In genomic region chr17:16352838-16353701, GRCh38 we compare ENCODE assay signal across 9 cellular contexts. TPM values are rescaled to one million over a fixed set of nuclear protein-coding genes. Genes with fewer than 3 reads are reported as not detected.
DNase-seq lines count a peak whose midpoint lies in the region; ATAC-seq lines count a peak whose summit lies in the region.
"Had no signal": no experiment of that assay in that cellular context is flagged by ENCODE, and none has a peak within 500 bp of the region (broad histone marks: within the 10 kb centered on the region; RNA-seq: fewer than 3 reads in every experiment).

Gene CENPV (minus strand): TSS chr17:16353469. CDS start chr17:16353436, 33 bp downstream.

- ATAC-seq in HG02884 (IDR thresholded peaks at IDR 0.05; ENCODE audit: unreplicated experiment) = peak; percentile 60

- peak within 1 kb of the TSS; percentile 76 for H3K4me3 ChIP-seq in effector memory CD4-positive, alpha-beta T cell (ENCODE audit: insufficient read depth, low read depth, low read length, poor library complexity, severe bottlenecking)
- peak within 1 kb of the TSS; percentile 48 for H3K4me3 ChIP-seq in mononuclear cell (ENCODE audit: low read length)

- DNase-seq in NCI-H1417 (lab: John Stamatoyannopoulos, UW) (peak; percentile 36 to 85 (median 84)), NCI-H1417 treated with DMSO at 0.1 percent for 48 hours (lab: John Stamatoyannopoulos, UW) (no peak), NCI-H69 (lab: John Stamatoyannopoulos, UW) (peak; percentile 82)
- peak; percentile 88 for DNase-seq in activated CD8-positive, alpha-beta memory T cell treated with anti-CD3 and anti-CD28 coated beads for 24 hours
- peak; percentile 33 to 54 (median 54) for DNase-seq in effector memory CD4-positive, alpha-beta T cell
- DNase-seq in stimulated activated CD8-positive, alpha-beta memory T cell treated with anti-CD3 and anti-CD28 coated beads, Interleukin-4, amount 100 ng/mL, for 24 hours (ENCODE audit: low read depth) = peak; percentile 47

- H3K4me1 ChIP-seq in effector memory CD4-positive, alpha-beta T cell (ENCODE audit: control insufficient read depth, insufficient read depth, low read length, poor library complexity, severe bottlenecking) = peaks cover 7% of the 10 kb centered on the region
- H3K4me1 ChIP-seq in mononuclear cell (ENCODE audit: insufficient read depth, low read length) = peaks cover 16% of the 10 kb centered on the region

- H3K27ac ChIP-seq in effector memory CD4-positive, alpha-beta T cell (ENCODE audit: insufficient read depth, low read length, poor library complexity, severe bottlenecking) = peak within 1 kb of the TSS; percentile 38
- H3K27ac ChIP-seq: C4-2B had no signal

- no peaks in the 10 kb centered on the region for H3K27me3 ChIP-seq in effector memory CD4-positive, alpha-beta T cell (replicated peaks; ENCODE audit: control insufficient read depth, insufficient read depth, low read length, poor library complexity, severe bottlenecking)
- peaks cover 12% of the 10 kb centered on the region for H3K27me3 ChIP-seq in mononuclear cell (ENCODE audit: insufficient read depth, low read length)

- H3K9me3 ChIP-seq in effector memory CD4-positive, alpha-beta T cell (ENCODE audit: control insufficient read depth, low read length) = no peaks in the 10 kb centered on the region
- no peaks in the 10 kb centered on the region for H3K9me3 ChIP-seq in mononuclear cell (ENCODE audit: low read depth, low read length)

- H3K36me3 ChIP-seq in effector memory CD4-positive, alpha-beta T cell (ENCODE audit: control insufficient read depth, insufficient read depth, low read length) = no peaks in the 10 kb centered on the region

RNA-seq across cellular contexts. Expression of gene CENPV, which starts in this region (rescaled TPM):
- 12.7 TPM for total RNA-seq in mononuclear cell
